ENCODE assay signal across 24 cellular contexts in the genomic region with DNA sequence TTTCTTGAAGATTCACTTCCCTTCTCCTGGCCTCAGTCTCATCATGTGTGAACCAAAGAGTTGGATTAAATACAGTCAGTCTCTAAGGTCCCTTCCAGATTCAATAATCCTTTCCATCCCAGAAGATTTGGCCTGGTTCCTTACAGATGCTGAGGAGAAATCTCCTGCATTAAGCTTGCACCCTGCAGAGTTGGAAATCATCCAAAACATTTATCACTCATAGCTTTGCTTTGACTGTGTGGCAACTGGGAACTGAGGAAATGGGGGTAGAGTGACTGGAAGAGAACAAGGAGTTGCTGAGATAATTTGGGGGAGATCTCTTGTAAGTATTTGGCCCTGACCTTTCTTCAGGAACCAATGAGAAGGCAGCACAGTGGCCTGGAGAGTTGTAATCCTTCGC.
DNase-seq lines count a peak whose midpoint lies in the region; ATAC-seq and TF ChIP-seq lines count a peak whose summit lies in the region.
"Had no signal": no experiment of that assay in that cellular context is flagged by ENCODE, and none has a peak within 500 bp of the region (broad histone marks: within the 10 kb centered on the region; RNA-seq: fewer than 3 reads in every experiment).

No MANE protein-coding gene starts in this region.

- TF ChIP-seq POLR2A in IMR-90 (IDR thresholded peaks at IDR 0.05; ENCODE audit: low read depth, low read length) = no peak

- no peak overlapping the region for H2AFZ ChIP-seq in IMR-90 (replicated peaks; ENCODE audit: low read length, poor library complexity)

- peak overlapping the region; percentile 12; the same call in 1 of the 2 replicates for H4K91ac ChIP-seq in IMR-90 (ENCODE audit: insufficient read depth, low read depth, low read length)

- POLR2A ChIA-PET in IMR-90 (lab: Charles Lee; ENCODE audit: unreplicated experiment) = no interaction called here

- no peak overlapping the region for H3K56ac ChIP-seq in IMR-90 (ENCODE audit: extremely low read depth, insufficient read depth, low read length)

- no peak overlapping the region for H3K4me3 Mint-ChIP-seq in mesothelial cell of epicardium
- H3K4me3 Mint-ChIP-seq: activated B cell treated with CpG ODN at 0.5 μM for 24 hours; activated naive CD8-positive, alpha-beta T cell treated with anti-CD3 and anti-CD28 coated beads for 36 hours; activated T-helper 17 cell treated with anti-CD3 and anti-CD28 coated beads, Interleukin-2, amount 50 U/mL, for 72 hours; natural killer cell treated with Interleukin-12 subunit alpha and Interleukin-12 subunit beta and Interleukin-15 and Interleukin-18, amount 100 ng/mL, for 72 hours; stimulated activated naive B cell treated with anti-CD40 and anti-IgM and Interleukin-4, amounts not matched to agents 10 μg/mL and 1 μg/mL and 100 μg/mL, for 72 hours had no signal

- CTCF ChIA-PET in IMR-90 (lab: Yijun Ruan, JAX) = no interaction called here

- no peak overlapping the region for H2BK20ac ChIP-seq in IMR-90 (ENCODE audit: low read depth, low read length)

- H3K27me3 Mint-ChIP-seq in mesothelial cell of epicardium (ENCODE audit: low read depth) = no peaks in the 10 kb centered on the region
- H3K27me3 Mint-ChIP-seq: activated B cell treated with CpG ODN at 0.5 μM for 24 hours; activated naive CD8-positive, alpha-beta T cell treated with anti-CD3 and anti-CD28 coated beads for 36 hours; activated T-helper 17 cell treated with anti-CD3 and anti-CD28 coated beads, Interleukin-2, amount 50 U/mL, for 72 hours; natural killer cell treated with Interleukin-12 subunit alpha and Interleukin-12 subunit beta and Interleukin-15 and Interleukin-18, amount 100 ng/mL, for 72 hours; stimulated activated naive B cell treated with anti-CD40 and anti-IgM and Interleukin-4, amounts not matched to agents 10 μg/mL and 1 μg/mL and 100 μg/mL, for 72 hours had no signal

- H3K36me3 ChIP-seq in IMR-90 (ENCODE audit: control insufficient read depth, insufficient read depth, low read length) = no peaks in the 10 kb centered on the region
- H3K36me3 ChIP-seq: thoracic aorta had no signal

- H3K9me3 Mint-ChIP-seq in mesothelial cell of epicardium = no peaks in the 10 kb centered on the region
- H3K9me3 Mint-ChIP-seq: activated B cell treated with CpG ODN at 0.5 μM for 24 hours; activated naive CD8-positive, alpha-beta T cell treated with anti-CD3 and anti-CD28 coated beads for 36 hours; activated T-helper 17 cell treated with anti-CD3 and anti-CD28 coated beads, Interleukin-2, amount 50 U/mL, for 72 hours had no signal

- no peaks in the 10 kb centered on the region for H3K27me3 ChIP-seq in IMR-90 (ENCODE audit: control insufficient read depth, insufficient read depth, low read length)

- H4K5ac ChIP-seq in IMR-90 (ENCODE audit: low read depth, low read length) = peak overlapping the region; percentile 67; the same call in 1 of the 2 replicates

- H3K4me1 ChIP-seq in IMR-90 (ENCODE audit: control insufficient read depth, insufficient read depth, low read length) = peaks cover 8% of the 10 kb centered on the region

- no peak for TF ChIP-seq CTCF in IMR-90 (conservative IDR thresholded peaks at IDR 0.05; ENCODE audit: low read depth, low read length)
- TF ChIP-seq CTCF in mesothelial cell of epicardium (IDR thresholded peaks at IDR 0.05; ENCODE audit: unreplicated experiment) = no peak

- no TSS peak for BruUV-seq in IMR-90 (replicated peaks; lab: Mats Ljungman, UMichigan)

- no peak overlapping the region for H2BK15ac ChIP-seq in IMR-90 (ENCODE audit: low read depth, low read length)

- no peak overlapping the region for H2BK120ac ChIP-seq in IMR-90 (ENCODE audit: low read depth, low read length)

- H3K4me2 ChIP-seq in IMR-90 (ENCODE audit: low read depth, low read length) = no peak overlapping the region

- no peak overlapping the region for H3K27ac ChIP-seq in IMR-90 (ENCODE audit: insufficient read depth, low read length)
- H3K27ac ChIP-seq: thoracic aorta had no signal

- no peak overlapping the region for H3K4ac ChIP-seq in IMR-90 (ENCODE audit: low read depth, low read length)

- no peak overlapping the region for H2AK9ac ChIP-seq in IMR-90 (replicated peaks; ENCODE audit: low read depth, low read length, poor library complexity)

- H3K9me3 ChIP-seq in IMR-90 (ENCODE audit: control insufficient read depth, insufficient read depth, low read length) = no peaks in the 10 kb centered on the region
- H3K9me3 ChIP-seq: thoracic aorta had no signal

- H3K4me1 Mint-ChIP-seq in mesothelial cell of epicardium = peaks cover 27% of the 10 kb centered on the region
- H3K4me1 Mint-ChIP-seq: activated T-helper 17 cell treated with anti-CD3 and anti-CD28 coated beads, Interleukin-2, amount 50 U/mL, for 72 hours had no signal

- H3K14ac ChIP-seq in IMR-90 (replicated peaks; ENCODE audit: low read depth, low read length) = 0 out of 2 replicates have a peak overlapping the region, but pooled peaks have one; percentile 48

- WGBS in IMR-90 (ENCODE audit: extremely low coverage in 2 of 2, insufficient read length in 1 of 2), 2 experiments = no CpG with 5 or more reads among the region's 1 CpG

- H3K36me3 Mint-ChIP-seq in mesothelial cell of epicardium = no peaks in the 10 kb centered on the region
- H3K36me3 Mint-ChIP-seq: activated naive CD8-positive, alpha-beta T cell treated with anti-CD3 and anti-CD28 coated beads for 36 hours; natural killer cell treated with Interleukin-12 subunit alpha and Interleukin-12 subunit beta and Interleukin-15 and Interleukin-18, amount 100 ng/mL, for 72 hours; stimulated activated naive B cell treated with anti-CD40 and anti-IgM and Interleukin-4, amounts not matched to agents 10 μg/mL and 1 μg/mL and 100 μg/mL, for 72 hours had no signal

- 0 out of 2 replicates have a peak overlapping the region, but pooled peaks have one; percentile 50 for H3K23ac ChIP-seq in IMR-90 (ENCODE audit: low read depth, low read length)

- in situ Hi-C loops in IMR-90 (cut with MboI; ENCODE audit: low sequenced_read_pairs) = no loop called here

- H3K27ac Mint-ChIP-seq in mesothelial cell of epicardium = no peak overlapping the region
- H3K27ac Mint-ChIP-seq: activated B cell treated with CpG ODN at 0.5 μM for 24 hours; activated naive CD8-positive, alpha-beta T cell treated with anti-CD3 and anti-CD28 coated beads for 36 hours; activated T-helper 17 cell treated with anti-CD3 and anti-CD28 coated beads, Interleukin-2, amount 50 U/mL, for 72 hours; natural killer cell treated with Interleukin-12 subunit alpha and Interleukin-12 subunit beta and Interleukin-15 and Interleukin-18, amount 100 ng/mL, for 72 hours; stimulated activated naive B cell treated with anti-CD40 and anti-IgM and Interleukin-4, amounts not matched to agents 10 μg/mL and 1 μg/mL and 100 μg/mL, for 72 hours had no signal

- peak; percentile 69 for DNase-seq in EH (ENCODE audit: low read depth)
- DNase-seq in IMR-90 = no peak
- peak; percentile 29 for DNase-seq in amniotic epithelial cell (ENCODE audit: low read depth)
- DNase-seq in iris pigment epithelial cell (ENCODE audit: low read depth) = peak; percentile 28
- DNase-seq in cerebellar cortex (ENCODE audit: low spot score) = no peak
- no peak for DNase-seq in NOMO-1 (lab: John Stamatoyannopoulos, UW; ENCODE audit: unreplicated experiment in 2 of 2)
- DNase-seq in mesothelial cell of epicardium (ENCODE audit: low spot score in 2 of 2, unreplicated experiment in 2 of 2) = no peak
- DNase-seq: activated B cell treated with CpG ODN at 0.5 μM for 24 hours; activated CD4-positive, alpha-beta T cell treated with anti-CD3 and anti-CD28 coated beads, Interleukin-2, amount 50 U/mL, for 48 hours; activated CD8-positive, alpha-beta memory T cell treated with anti-CD3 and anti-CD28 coated beads, Interleukin-2, amount 50 U/mL, for 48 hours; activated naive CD8-positive, alpha-beta T cell treated with anti-CD3 and anti-CD28 coated beads for 36 hours; DMS153; effector CD4-positive, alpha-beta T cell; GDM1; islet precursor cell; NCI-H146; retina; stimulated activated CD4-positive, alpha-beta T cell treated with anti-CD3 and anti-CD28 coated beads, Interleukin-4, amount 100 ng/mL, for 1 hour; stimulated activated naive B cell treated with anti-CD40 and anti-IgM and Interleukin-4, amounts not matched to agents 10 μg/mL and 1 μg/mL and 100 μg/mL, for 72 hours; T-helper 9 cell had no signal

- no peak for ATAC-seq in IMR-90 (ENCODE audit: low read depth)
- ATAC-seq: activated T-helper 17 cell treated with anti-CD3 and anti-CD28 coated beads, Interleukin-2, amount 50 U/mL, for 72 hours; K562; natural killer cell treated with Interleukin-12 subunit alpha and Interleukin-12 subunit beta and Interleukin-15 and Interleukin-18, amount 100 ng/mL, for 72 hours; stimulated activated naive B cell treated with anti-CD40 and anti-IgM and Interleukin-4, amounts not matched to agents 10 μg/mL and 1 μg/mL and 100 μg/mL, for 72 hours had no signal

- no peak overlapping the region for H3K9ac ChIP-seq in IMR-90 (ENCODE audit: low read depth, low read length)

- H4K20me1 ChIP-seq in IMR-90 (ENCODE audit: insufficient read depth, low read length) = no peaks in the 10 kb centered on the region

- H2AK5ac ChIP-seq in IMR-90 (ENCODE audit: low read depth, low read length) = no peak overlapping the region

- no peak overlapping the region for H4K8ac ChIP-seq in IMR-90 (ENCODE audit: low read depth in 2 of 2, low read length in 2 of 2)

- H3K79me1 ChIP-seq in IMR-90 (ENCODE audit: low read depth in 1 of 2, low read length in 2 of 2) = no peaks in the 10 kb centered on the region

- intact Hi-C loops in IMR-90 (cut with micrococcal nuclease) = no loop called here

- dilution Hi-C loops in IMR-90 (cut with HindIII; ENCODE audit: low sequenced_read_pairs, unreplicated experiment) = no loop called here

- TF ChIP-seq RAD21 in IMR-90 (IDR thresholded peaks at IDR 0.05; ENCODE audit: low read length) = no peak

- H3K9me1 ChIP-seq in IMR-90 (ENCODE audit: insufficient read depth, low read length) = no peaks in the 10 kb centered on the region; the same call in 1 of the 2 replicates

- H2BK5ac ChIP-seq in IMR-90 (ENCODE audit: low read depth, low read length, poor library complexity, severe bottlenecking) = no peak overlapping the region

- no peak overlapping the region for H3K4me3 ChIP-seq in IMR-90 (ENCODE audit: insufficient read depth, low read depth, low read length)
- H3K4me3 ChIP-seq: K562, thoracic aorta had no signal

- peak overlapping the region; percentile 50; the same call in 1 of the 2 replicates for H3K18ac ChIP-seq in IMR-90 (ENCODE audit: low read depth, low read length)

TF ChIP-seq in IMR-90, 13 proteins besides CTCF, POLR2A, EP300 and RAD21:
- TF ChIP-seq MXI1 (IDR thresholded peaks at IDR 0.05; ENCODE audit: borderline replicate concordance, low read depth, low read length) (no peak), SMC3 (IDR thresholded peaks at IDR 0.05; ENCODE audit: low read depth, low read length) (no peak), NFE2L2 (IDR thresholded peaks at IDR 0.05; ENCODE audit: low read depth, low read length) (no peak), FOS (IDR thresholded peaks at IDR 0.05; ENCODE audit: low read depth, low read length) (no peak)
TF ChIP-seq in IMR-90: peak in this region for 0.

Comparison
In these comparisons a context has a peak if more than half of its experiments do, and no peak if none do; other contexts are left out.
1. DNase-seq: peak in EH (single experiment), amniotic epithelial cell (single experiment) and iris pigment epithelial cell (single experiment); none in IMR-90 (single experiment), cerebellar cortex (single experiment), NOMO-1 (0 of 2) and mesothelial cell of epicardium (0 of 2).